Comparison of ENCODE assay signal across 10 cellular contexts in the genomic region with DNA sequence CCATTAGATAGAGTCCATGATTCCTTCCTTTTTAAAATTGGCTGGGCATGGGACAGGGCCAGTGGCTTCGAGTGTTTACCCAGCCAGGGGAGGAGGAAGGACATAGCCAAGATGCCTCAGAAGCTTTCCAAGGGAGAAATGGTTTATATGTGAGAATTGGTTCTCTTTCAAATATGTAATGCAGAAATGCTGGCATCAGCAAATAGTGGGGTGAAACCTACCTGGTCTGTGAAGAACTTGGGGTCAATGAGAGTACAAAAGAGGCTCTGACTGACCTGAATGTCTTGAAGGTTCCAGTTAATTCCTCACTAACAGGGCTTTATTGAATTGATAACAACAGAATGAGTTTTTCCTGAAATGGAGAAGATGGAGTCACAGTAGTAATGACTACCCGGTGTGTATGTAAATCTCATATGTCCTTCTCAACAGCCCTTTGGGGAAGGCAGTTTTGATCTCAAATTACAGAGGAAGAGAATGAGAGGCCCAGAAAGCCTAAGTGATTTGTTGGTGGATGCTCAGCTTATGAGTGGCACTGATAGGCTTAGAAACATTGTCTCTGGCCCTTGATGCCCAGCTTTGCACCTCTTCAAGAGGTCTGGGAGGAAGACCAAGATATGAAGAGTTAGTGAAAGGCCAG. TPM values are rescaled to one million over a fixed set of nuclear protein-coding genes. Genes with fewer than 3 reads are reported as not detected.
DNase-seq lines count a peak whose midpoint lies in the region; ATAC-seq, FAIRE-seq and TF ChIP-seq lines count a peak whose summit lies in the region.
"Had no signal": no experiment of that assay in that cellular context is flagged by ENCODE, and none has a peak within 500 bp of the region (broad histone marks: within the 10 kb centered on the region; RNA-seq: fewer than 3 reads in every experiment).

No MANE protein-coding gene starts in this region.

- no peak overlapping the region for H3K27ac Mint-ChIP-seq in CD8-positive, alpha-beta memory T cell

- peaks cover 0 to 7% (median 0%) of the 10 kb centered on the region in 3 donors for H3K36me3 Mint-ChIP-seq in CD8-positive, alpha-beta memory T cell
- H3K36me3 Mint-ChIP-seq: naive B cell had no signal

- H3K9ac ChIP-seq in KMS-11 (no peak overlapping the region), adipocyte (ENCODE audit: low read length) (no peak overlapping the region)

- H3K27ac ChIP-seq in KMS-11 (no peak overlapping the region), muscle layer of duodenum (ENCODE audit: low read length) (no peak overlapping the region)
- H3K27ac ChIP-seq in CD8-positive, alpha-beta memory T cell (ENCODE audit: low read depth, low read length): no peak overlapping the region

- peaks cover 28 to 37% of the 10 kb centered on the region in 2 donors for H3K27me3 Mint-ChIP-seq in CD8-positive, alpha-beta memory T cell

- H3K4me3 Mint-ChIP-seq in CD8-positive, alpha-beta memory T cell: peak overlapping the region in 3 of 7 donors; percentile 10 to 96 (median 86)

- H3K4me1 ChIP-seq in KMS-11 (ENCODE audit: low read depth, poor library complexity, severe bottlenecking) (peaks cover 62% of the 10 kb centered on the region), adipocyte (ENCODE audit: control insufficient read depth, insufficient read depth, low read length) (peaks cover 66% of the 10 kb centered on the region), muscle layer of duodenum (ENCODE audit: control insufficient read depth in 1 of 2, insufficient read depth in 2 of 2, low read length in 2 of 2) (peaks cover 10 to 17% of the 10 kb centered on the region in 2 donors)
- H3K4me1 ChIP-seq in CD8-positive, alpha-beta memory T cell (ENCODE audit: insufficient read depth, low read length): peaks cover 25% of the 10 kb centered on the region

- POLR2A ChIA-PET in CD8-positive, alpha-beta memory T cell (lab: Charles Lee): no interaction called here

- no peak overlapping the region for H3K4me3 ChIP-seq in KMS-11 (IDR thresholded peaks at IDR 0.05; ENCODE audit: insufficient read depth, low read depth, low read length)
- H3K4me3 ChIP-seq in adipocyte (ENCODE audit: low read length): peak overlapping the region; percentile 84
- H3K4me3 ChIP-seq in muscle layer of duodenum (ENCODE audit: low read depth in 1 of 2, low read length in 2 of 2): peak overlapping the region; percentile 65 to 67
- no peak overlapping the region for H3K4me3 ChIP-seq in CD8-positive, alpha-beta memory T cell (ENCODE audit: low read length)

- H3K36me3 ChIP-seq in KMS-11 (ENCODE audit: insufficient read depth) (no peaks in the 10 kb centered on the region), adipocyte (ENCODE audit: control insufficient read depth, insufficient read depth, low read length, severe bottlenecking) (peaks cover 12% of the 10 kb centered on the region), muscle layer of duodenum (ENCODE audit: control insufficient read depth in 1 of 2, insufficient read depth in 2 of 2, low read length in 2 of 2) (peaks cover 11 to 13% of the 10 kb centered on the region in 2 donors)
- no peaks in the 10 kb centered on the region for H3K36me3 ChIP-seq in CD8-positive, alpha-beta memory T cell (ENCODE audit: insufficient read depth, low read length)

- ATAC-seq in HG03378 (IDR thresholded peaks at IDR 0.05; ENCODE audit: unreplicated experiment): no peak

- DNase-seq in D721Med (ENCODE audit: insufficient read length, low spot score) (no peak), adipocyte (ENCODE audit: low read depth) (no peak), NCI-H69 (lab: John Stamatoyannopoulos, UW) (no peak)
- no peak for DNase-seq in CD8-positive, alpha-beta memory T cell
- DNase-seq: hypothalamus, naive B cell, NCI-H187 treated with DMSO at 0.1 percent for 48 hours had no signal

- H4K20me1 ChIP-seq in KMS-11 (ENCODE audit: insufficient read depth): no peaks in the 10 kb centered on the region

- peaks cover 19% of the 10 kb centered on the region for H3K27me3 ChIP-seq in KMS-11 (ENCODE audit: insufficient read depth, low read depth)
- peaks cover 12% of the 10 kb centered on the region for H3K27me3 ChIP-seq in adipocyte (replicated peaks; ENCODE audit: control insufficient read depth, insufficient read depth, low read length)
- H3K27me3 ChIP-seq in muscle layer of duodenum (ENCODE audit: low read depth, low read length): peaks cover 11% of the 10 kb centered on the region
- H3K27me3 ChIP-seq in CD8-positive, alpha-beta memory T cell (ENCODE audit: insufficient read depth, low read length, poor library complexity, severe bottlenecking): peaks cover 32% of the 10 kb centered on the region

- CTCF ChIA-PET in CD8-positive, alpha-beta memory T cell (lab: Charles Lee): no interaction called here

- H3K79me2 ChIP-seq in KMS-11 (ENCODE audit: insufficient read depth, low read depth): peaks cover 24% of the 10 kb centered on the region; the same call in 1 of the 2 replicates

- no peak overlapping the region for H2AFZ ChIP-seq in KMS-11 (ENCODE audit: low read depth)

- peaks cover 0 to 2% (median 0%) of the 10 kb centered on the region in 5 donors for H3K9me3 Mint-ChIP-seq in CD8-positive, alpha-beta memory T cell
- H3K9me3 Mint-ChIP-seq: naive B cell had no signal

- peak; percentile 11 for FAIRE-seq in D721Med (lab: Jason Lieb, UNC)

- H3K9me3 ChIP-seq in adipocyte (ENCODE audit: control insufficient read depth, low read length) (no peaks in the 10 kb centered on the region), muscle layer of duodenum (ENCODE audit: control insufficient read depth in 1 of 2, low read length in 2 of 2) (no peaks in the 10 kb centered on the region)
- no peaks in the 10 kb centered on the region for H3K9me3 ChIP-seq in CD8-positive, alpha-beta memory T cell (ENCODE audit: low read length)

- no peak for TF ChIP-seq CTCF in D721Med (IDR thresholded peaks at IDR 0.05; ENCODE audit: insufficient read depth, missing control alignments)
- TF ChIP-seq CTCF in KMS-11 (conservative IDR thresholded peaks at IDR 0.05; ENCODE audit: low read depth, low read length): no peak

- peak overlapping the region; percentile 58; the same call in 1 of the 2 replicates for H3K4me2 ChIP-seq in KMS-11

- H3K4me1 Mint-ChIP-seq in CD8-positive, alpha-beta memory T cell: peaks cover 18 to 28% (median 23%) of the 10 kb centered on the region in 3 donors

RNA-seq across cellular contexts. Expression of a gene that starts 2.6 kb away (rescaled TPM):
- 10 to 100 TPM; 58.8 to 59.0 TPM for total RNA-seq in CD8-positive, alpha-beta memory T cell
- polyA plus RNA-seq in CD8-positive, alpha-beta memory T cell: not detected

Comparison
In these comparisons a context has a peak if more than half of its experiments do, and no peak if none do; other contexts are left out.
1. H3K4me3 ChIP-seq: peak in adipocyte (single experiment) and muscle layer of duodenum (2 of 2); none in KMS-11 (single experiment) and CD8-positive, alpha-beta memory T cell (single experiment).